Comparison of ENCODE assay signal across 8 cellular contexts in the genomic region with DNA sequence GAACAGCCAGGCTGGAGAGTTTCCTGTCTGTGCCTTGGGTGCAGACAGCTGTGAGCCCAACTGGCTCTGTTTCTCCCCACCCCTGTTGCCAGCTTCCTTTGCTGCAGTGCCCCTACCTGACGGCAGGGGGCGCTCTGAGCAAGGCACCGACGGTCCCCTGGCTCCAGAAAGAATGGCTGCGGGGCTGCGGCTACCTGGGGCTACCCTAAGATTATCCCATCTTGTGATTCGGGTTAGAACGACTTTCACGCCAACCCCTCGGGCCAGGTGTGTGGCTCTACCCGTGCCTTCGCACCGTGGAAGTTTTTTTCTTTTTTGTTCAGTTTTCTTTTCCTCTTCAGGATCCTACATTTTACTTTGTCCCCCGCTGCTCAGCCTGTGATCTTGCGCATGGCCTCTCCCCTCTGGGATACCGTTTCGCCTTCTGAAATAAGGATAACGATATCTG. TPM values are rescaled to one million over a fixed set of nuclear protein-coding genes. Genes with fewer than 3 reads are reported as not detected.
DNase-seq lines count a peak whose midpoint lies in the region; ATAC-seq, FAIRE-seq and TF ChIP-seq lines count a peak whose summit lies in the region.

No MANE protein-coding gene starts in this region.

- H3K4me3 ChIP-seq in A673 (ENCODE audit: low read depth, low read length, poor library complexity, severe bottlenecking) (no peak overlapping the region), colonic mucosa (no peak overlapping the region), lower leg skin (ENCODE audit: low read depth, poor library complexity, severe bottlenecking) (no peak overlapping the region)

- H3K36me3 ChIP-seq in A673 (ENCODE audit: insufficient read depth, low read length, poor library complexity, severe bottlenecking) = no peaks in the 10 kb centered on the region
- no peaks in the 10 kb centered on the region for H3K36me3 ChIP-seq in colonic mucosa

- CTCF ChIA-PET in A673 (lab: Charles Lee) = interaction anchor here (0.5 to 1.1 kb wide), 15 partner anchors 8 to 587 kb away, joined by 3 to 11 read pairs (median 5); a partner anchor contains a TSS
- CTCF ChIA-PET in activated CD4-positive, alpha-beta T cell treated with anti-CD3 and anti-CD28 coated beads, Interleukin-2, amount 10 ng/mL, durations not matched to agents 7 days and 5 days (lab: Charles Lee) = interaction anchor here (0.6 to 1.7 kb wide), 17 partner anchors 9 to 633 kb away, joined by 3 to 13 read pairs (median 4); no protein-coding TSS in a partner anchor

- H3K27me3 ChIP-seq in A673 (replicated peaks; ENCODE audit: insufficient read depth, low read depth, low read length, poor library complexity) (no peaks in the 10 kb centered on the region), colonic mucosa (no peaks in the 10 kb centered on the region)

- H3K4me1 Mint-ChIP-seq in activated CD4-positive, alpha-beta T cell treated with anti-CD3 and anti-CD28 coated beads, Interleukin-2, amount 10 ng/mL, durations not matched to agents 7 days and 5 days = no peaks in the 10 kb centered on the region

- DNase-seq in A673 (ENCODE audit: low spot score) = peak; percentile 70
- peak; percentile 82 for DNase-seq in GM19239 (ENCODE audit: insufficient read length, low spot score)
- DNase-seq in NCI-H345 (lab: John Stamatoyannopoulos, UW) = peak; percentile 61
- peak; percentile 80 for DNase-seq in activated CD4-positive, alpha-beta T cell treated with anti-CD3 and anti-CD28 coated beads, Interleukin-2, amount 10 ng/mL, durations not matched to agents 7 days and 5 days
- peak; percentile 70 for DNase-seq in colonic mucosa
- DNase-seq in lower leg skin (ENCODE audit: low spot score in 2 of 2) = peak; percentile 40 to 93
- DNase-seq in stimulated activated CD8-positive, alpha-beta memory T cell treated with anti-CD3 and anti-CD28 coated beads, Interleukin-12 subunit alpha, Interleukin-12 subunit beta, amount 100 ng/mL, for 24 hours (ENCODE audit: extremely low read depth) = peak; percentile 31

- H3K27ac ChIP-seq in A673 (ENCODE audit: low read depth, low read length, poor library complexity, severe bottlenecking) = no peak overlapping the region
- H3K27ac ChIP-seq in colonic mucosa = no peak overlapping the region

- TF ChIP-seq POLR2A in lower leg skin (IDR thresholded peaks at IDR 0.05) = no peak

- TF ChIP-seq CTCF in A673 (conservative IDR thresholded peaks at IDR 0.05; ENCODE audit: low read depth, low read length) (peak; percentile 99), colonic mucosa (IDR thresholded peaks at IDR 0.05) (peak; percentile 99), lower leg skin (IDR thresholded peaks at IDR 0.05) (peak in 1 of 3 donors; percentile 71)

- H3K9ac ChIP-seq in colonic mucosa (ENCODE audit: low read depth in 2 of 2, low read length in 2 of 2) = no peak overlapping the region

- H3K4me1 ChIP-seq in A673 (ENCODE audit: insufficient read depth, low read length, poor library complexity, severe bottlenecking) (no peaks in the 10 kb centered on the region), colonic mucosa (no peaks in the 10 kb centered on the region)

- intact Hi-C loops in A673 (cut with micrococcal nuclease; ENCODE audit: unreplicated experiment) = no loop called here
- intact Hi-C loops in colonic mucosa (cut with DNase I) = loop anchor here (5.0 kb wide), 1 partner anchor 234 kb away; no protein-coding TSS in a partner anchor
- intact Hi-C loops in lower leg skin (cut with DNase I; ENCODE audit: low total_unique reads) = no loop called here

- no peak for ATAC-seq in GM18870 (IDR thresholded peaks at IDR 0.05; ENCODE audit: unreplicated experiment)

- no peak overlapping the region for H3K4me3 Mint-ChIP-seq in activated CD4-positive, alpha-beta T cell treated with anti-CD3 and anti-CD28 coated beads, Interleukin-2, amount 10 ng/mL, durations not matched to agents 7 days and 5 days

- no TSS peak for BruUV-seq in A673 (replicated peaks; lab: Mats Ljungman, UMichigan)

- 33 to 39% methylated on average over 18 of the region's 18 CpGs for WGBS in lower leg skin, 2 donors

- no peaks in the 10 kb centered on the region for H3K36me3 Mint-ChIP-seq in activated CD4-positive, alpha-beta T cell treated with anti-CD3 and anti-CD28 coated beads, Interleukin-2, amount 10 ng/mL, durations not matched to agents 7 days and 5 days (ENCODE audit: low read depth)

- no peak overlapping the region for H3K27ac Mint-ChIP-seq in activated CD4-positive, alpha-beta T cell treated with anti-CD3 and anti-CD28 coated beads, Interleukin-2, amount 10 ng/mL, durations not matched to agents 7 days and 5 days

- POLR2A ChIA-PET in A673 (lab: Charles Lee; ENCODE audit: low non-redundant PET) = no interaction called here
- POLR2A ChIA-PET in activated CD4-positive, alpha-beta T cell treated with anti-CD3 and anti-CD28 coated beads, Interleukin-2, amount 10 ng/mL, durations not matched to agents 7 days and 5 days (lab: Charles Lee) = interaction anchor here (0.6 kb wide), 1 partner anchor 50 kb away, joined by 4 read pairs; no protein-coding TSS in a partner anchor

- peaks cover 10% of the 10 kb centered on the region for H3K27me3 Mint-ChIP-seq in activated CD4-positive, alpha-beta T cell treated with anti-CD3 and anti-CD28 coated beads, Interleukin-2, amount 10 ng/mL, durations not matched to agents 7 days and 5 days

- peak; percentile 83 for FAIRE-seq in GM19239 (lab: Jason Lieb, UNC)

- no peaks in the 10 kb centered on the region for H3K9me3 Mint-ChIP-seq in activated CD4-positive, alpha-beta T cell treated with anti-CD3 and anti-CD28 coated beads, Interleukin-2, amount 10 ng/mL, durations not matched to agents 7 days and 5 days

- H3K9me3 ChIP-seq in A673 (ENCODE audit: low read depth, low read length, poor library complexity, severe bottlenecking) (no peaks in the 10 kb centered on the region), colonic mucosa (no peaks in the 10 kb centered on the region)

RNA-seq across cellular contexts. Expression of a gene that starts 33.4 kb away (rescaled TPM):
- 32.3 and 33.6 TPM in 2 replicates for total RNA-seq in A673 (2021)
- total RNA-seq in activated CD4-positive, alpha-beta T cell treated with anti-CD3 and anti-CD28 coated beads, Interleukin-2, amount 10 ng/mL, durations not matched to agents 7 days and 5 days = 10 to 100 TPM; 22.5 to 23.0 TPM
- total RNA-seq in colonic mucosa = 10 to 100 TPM; 16.1 to 19.9 TPM
- total RNA-seq in lower leg skin = 10 to 100 TPM; 37.1 to 54.5 (median 38.7) TPM

RNA-seq across cellular contexts. Expression of a gene that starts 48.4 kb away (rescaled TPM):
- 7.1 and 9.0 TPM in 2 replicates for total RNA-seq in A673 (2021)
- total RNA-seq in activated CD4-positive, alpha-beta T cell treated with anti-CD3 and anti-CD28 coated beads, Interleukin-2, amount 10 ng/mL, durations not matched to agents 7 days and 5 days = under 1 TPM in 1 of 2 experiments, not detected in 1; 0.22 TPM
- 10 to 100 TPM; 40.3 to 59.2 TPM for total RNA-seq in colonic mucosa
- total RNA-seq in lower leg skin = 10 to 100 TPM in 3 of 4 donors, 1 to 10 TPM in 1; 9.0 to 33.5 (median 20.4) TPM

Comparison
In these comparisons a context has a peak if more than half of its experiments do, and no peak if none do; other contexts are left out.
1. DNase-seq: peak in every context shown above with its lines; median percentile 82 in GM19239; 80 in activated CD4-positive, alpha-beta T cell treated with anti-CD3 and anti-CD28 coated beads, Interleukin-2, amount 10 ng/mL, durations not matched to agents 7 days and 5 days; 70 in A673; 70 in colonic mucosa; 66 in lower leg skin; 61 in NCI-H345; 31 in stimulated activated CD8-positive, alpha-beta memory T cell treated with anti-CD3 and anti-CD28 coated beads, Interleukin-12 subunit alpha, Interleukin-12 subunit beta, amount 100 ng/mL, for 24 hours.